In the genomic region with DNA sequence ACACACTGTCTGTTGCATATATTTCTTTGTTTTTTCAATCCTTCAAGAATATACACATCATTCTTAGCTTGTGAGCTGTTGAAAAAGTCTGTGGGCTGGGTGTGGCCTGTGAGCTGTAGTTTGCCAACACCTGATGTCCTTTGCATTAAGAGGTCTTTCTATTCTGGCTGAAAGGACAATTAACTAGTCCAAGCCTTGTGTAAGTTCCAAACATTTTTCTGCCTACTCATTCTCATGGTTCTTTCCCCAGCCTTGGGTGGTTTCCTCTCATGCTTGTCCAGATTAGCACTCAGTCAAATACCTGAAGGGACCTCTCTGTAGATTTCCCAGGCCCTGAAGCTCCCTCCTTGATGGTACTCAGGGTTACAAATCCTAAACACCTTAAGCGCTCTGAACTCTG, we compare ENCODE assay signal across 15 cellular contexts. TPM values are rescaled to one million over a fixed set of nuclear protein-coding genes. Genes with fewer than 3 reads are reported as not detected.
A peak's percentile ranks its signal among the peaks of the same experiment; 100 is the strongest.
DNase-seq lines count a peak whose midpoint lies in the region; ATAC-seq and TF ChIP-seq lines count a peak whose summit lies in the region.
"Had no signal": no experiment of that assay in that cellular context is flagged by ENCODE, and none has a peak within 500 bp of the region (broad histone marks: within the 10 kb centered on the region; RNA-seq: fewer than 3 reads in every experiment).

No MANE protein-coding gene starts in this region.

- H3K79me2 ChIP-seq in fibroblast of lung (ENCODE audit: control insufficient read depth, insufficient read depth, low read length), result no peaks in the 10 kb centered on the region

- no peak for ATAC-seq in natural killer cell treated with Interleukin-12 subunit alpha and Interleukin-12 subunit beta and Interleukin-15 and Interleukin-18, amount 100 ng/mL, for 72 hours
- ATAC-seq in natural killer cell (no peak), HG03025 (IDR thresholded peaks at IDR 0.05; ENCODE audit: low FRiP score, unreplicated experiment) (no peak)
- ATAC-seq: gastroesophageal sphincter had no signal

- no peaks in the 10 kb centered on the region for H3K36me3 ChIP-seq in SJSA1
- H3K36me3 ChIP-seq in fibroblast of lung (ENCODE audit: control insufficient read depth, insufficient read depth, low read length), result no peaks in the 10 kb centered on the region
- H3K36me3 ChIP-seq: BLaER1 treated with 17β-estradiol and CSF1 and Interleukin-3, amounts not matched to agents 10 nM and 100 nM; gastroesophageal sphincter; ovary had no signal

- H3K4me3 ChIP-seq in SJSA1 (no peak overlapping the region), fibroblast of lung (replicated peaks in 1 of 4; ENCODE audit: control extremely low read depth in 1 of 4, insufficient read depth in 1 of 4, low read depth in 3 of 4, low read length in 4 of 4) (no peak overlapping the region)
- H3K4me3 ChIP-seq: BLaER1 treated with 17β-estradiol and CSF1 and Interleukin-3, amounts not matched to agents 10 nM and 100 nM; gastroesophageal sphincter; ovary had no signal

- TF ChIP-seq CTCF in natural killer cell (IDR thresholded peaks at IDR 0.05) (no peak), fibroblast of lung (conservative IDR thresholded peaks at IDR 0.05 in 1 of 2, IDR thresholded peaks at IDR 0.05 in 1 of 2; ENCODE audit: low read depth in 1 of 2, low read length in 2 of 2) (no peak), mesothelial cell of epicardium (IDR thresholded peaks at IDR 0.05; ENCODE audit: unreplicated experiment) (no peak)

- peaks cover 16% of the 10 kb centered on the region for H3K36me3 Mint-ChIP-seq in natural killer cell treated with Interleukin-12 subunit alpha and Interleukin-12 subunit beta and Interleukin-15 and Interleukin-18, amount 100 ng/mL, for 72 hours
- H3K36me3 Mint-ChIP-seq in natural killer cell (no peaks in the 10 kb centered on the region), mesothelial cell of epicardium (no peaks in the 10 kb centered on the region)

- H3K4me1 ChIP-seq in SJSA1 (replicated peaks), result peaks cover 67% of the 10 kb centered on the region
- H3K4me1 ChIP-seq in fibroblast of lung (ENCODE audit: control insufficient read depth, extremely low read depth, insufficient read depth, low read length), result peaks cover 4% of the 10 kb centered on the region
- H3K4me1 ChIP-seq: gastroesophageal sphincter had no signal

- H3K9ac ChIP-seq in fibroblast of lung (ENCODE audit: insufficient read depth, low read length), result no peak overlapping the region
- H3K9ac ChIP-seq: BLaER1 treated with 17β-estradiol and CSF1 and Interleukin-3, amounts not matched to agents 10 nM and 100 nM had no signal

- H3K27ac Mint-ChIP-seq in natural killer cell treated with Interleukin-12 subunit alpha and Interleukin-12 subunit beta and Interleukin-15 and Interleukin-18, amount 100 ng/mL, for 72 hours, result peak overlapping the region; percentile 92 to 99
- H3K27ac Mint-ChIP-seq in natural killer cell (peak overlapping the region in 1 of 2 donors; percentile 27), mesothelial cell of epicardium (no peak overlapping the region)

- peaks cover 7% of the 10 kb centered on the region for H3K9me3 Mint-ChIP-seq in natural killer cell treated with Interleukin-12 subunit alpha and Interleukin-12 subunit beta and Interleukin-15 and Interleukin-18, amount 100 ng/mL, for 72 hours
- H3K9me3 Mint-ChIP-seq in natural killer cell, result no peaks in the 10 kb centered on the region
- no peaks in the 10 kb centered on the region for H3K9me3 Mint-ChIP-seq in mesothelial cell of epicardium

- H3K27me3 Mint-ChIP-seq in natural killer cell treated with Interleukin-12 subunit alpha and Interleukin-12 subunit beta and Interleukin-15 and Interleukin-18, amount 100 ng/mL, for 72 hours, result no peaks in the 10 kb centered on the region
- H3K27me3 Mint-ChIP-seq in natural killer cell (ENCODE audit: low read depth in 2 of 2) (no peaks in the 10 kb centered on the region), mesothelial cell of epicardium (ENCODE audit: low read depth) (no peaks in the 10 kb centered on the region)

- H3K4me2 ChIP-seq in fibroblast of lung (ENCODE audit: extremely low read depth, insufficient read depth, low read length), result no peak overlapping the region

- peak overlapping the region; percentile 20 for H3K4me3 Mint-ChIP-seq in natural killer cell treated with Interleukin-12 subunit alpha and Interleukin-12 subunit beta and Interleukin-15 and Interleukin-18, amount 100 ng/mL, for 72 hours
- no peak overlapping the region for H3K4me3 Mint-ChIP-seq in natural killer cell
- no peak overlapping the region for H3K4me3 Mint-ChIP-seq in mesothelial cell of epicardium

- H3K9me3 ChIP-seq in SJSA1 (replicated peaks) (no peaks in the 10 kb centered on the region), fibroblast of lung (ENCODE audit: control insufficient read depth, insufficient read depth, low read depth, low read length) (no peaks in the 10 kb centered on the region)
- H3K9me3 ChIP-seq: BLaER1 treated with 17β-estradiol and CSF1 and Interleukin-3, amounts not matched to agents 10 nM and 100 nM; gastroesophageal sphincter; ovary had no signal

- H3K27me3 ChIP-seq in SJSA1 (replicated peaks) (no peaks in the 10 kb centered on the region), fibroblast of lung (ENCODE audit: control insufficient read depth, insufficient read depth, low read length) (no peaks in the 10 kb centered on the region)
- H3K27me3 ChIP-seq: BLaER1 treated with 17β-estradiol and CSF1 and Interleukin-3, amounts not matched to agents 10 nM and 100 nM; gastroesophageal sphincter; ovary had no signal

- H3K27ac ChIP-seq in SJSA1 (peak overlapping the region; percentile 94), fibroblast of lung (ENCODE audit: insufficient read depth, low read length) (no peak overlapping the region)
- H3K27ac ChIP-seq: BLaER1 treated with 17β-estradiol and CSF1 and Interleukin-3, amounts not matched to agents 10 nM and 100 nM; gastroesophageal sphincter; ovary had no signal

- intact Hi-C loops in natural killer cell (cut with micrococcal nuclease), result no loop called here

- no peaks in the 10 kb centered on the region for H4K20me1 ChIP-seq in fibroblast of lung (ENCODE audit: control insufficient read depth, extremely low read depth, insufficient read depth, low read length)
- H4K20me1 ChIP-seq: BLaER1 treated with 17β-estradiol and CSF1 and Interleukin-3, amounts not matched to agents 10 nM and 100 nM had no signal

- peak overlapping the region; percentile 26 for H2AFZ ChIP-seq in fibroblast of lung (ENCODE audit: low read length)

- DNase-seq in natural killer cell treated with Interleukin-12 subunit alpha and Interleukin-12 subunit beta and Interleukin-15 and Interleukin-18, amount 100 ng/mL, for 72 hours (ENCODE audit: low spot score), result no peak
- DNase-seq in natural killer cell (no peak), SJSA1 (ENCODE audit: low read depth in 1 of 2, low spot score in 2 of 2) (peak; percentile 86 to 92), fibroblast of lung (ENCODE audit: low read depth in 2 of 2) (peak in 1 of 2 donors; percentile 88), NCI-H774 (lab: John Stamatoyannopoulos, UW) (no peak), mesothelial cell of epicardium (ENCODE audit: low spot score in 2 of 2, unreplicated experiment in 2 of 2) (no peak), NCI-H345 treated with DMSO at 0.1 percent for 48 hours (lab: John Stamatoyannopoulos, UW; ENCODE audit: unreplicated experiment) (no peak)
- DNase-seq: cerebellar nuclear complex; GOT3; NCI-H2029; ovary; stimulated activated CD4-positive, alpha-beta T cell treated with anti-CD3 and anti-CD28 coated beads, Interleukin-4, amount 100 ng/mL, for 24 hours had no signal

- H3K4me1 Mint-ChIP-seq in natural killer cell treated with Interleukin-12 subunit alpha and Interleukin-12 subunit beta and Interleukin-15 and Interleukin-18, amount 100 ng/mL, for 72 hours (ENCODE audit: low read depth in 2 of 2), result peaks cover 53 to 57% of the 10 kb centered on the region in 2 donors
- H3K4me1 Mint-ChIP-seq in natural killer cell (peaks cover 29 to 34% of the 10 kb centered on the region in 2 donors), mesothelial cell of epicardium (peaks cover 19% of the 10 kb centered on the region)

RNA-seq across cellular contexts. Expression of a gene that starts 57.8 kb away (rescaled TPM):
- 100 to 1,000 TPM; 125 to 138 TPM for total RNA-seq in natural killer cell treated with Interleukin-12 subunit alpha and Interleukin-12 subunit beta and Interleukin-15 and Interleukin-18, amount 100 ng/mL, for 72 hours
- total RNA-seq in natural killer cell (10 to 100 TPM; 44.5 to 52.2 (median 45.7) TPM), fibroblast of lung (77.8 and 117 TPM in 2 replicates), mesothelial cell of epicardium (13.5 to 15.6 TPM (median 15.4 TPM) in 3 replicates)
- 43.9 and 73.8 TPM in 2 replicates for total RNA-seq in SJSA1 (2014; rRNA removed; shearing (Covaris generic))
- polyA plus RNA-seq in fibroblast of lung, result 64.2 and 123 TPM in 2 replicates
- polyA plus RNA-seq in fibroblast of lung (2012), result 57.6 and 87.3 TPM in 2 replicates
- 8.3 and 18.8 TPM in 2 replicates for polyA minus RNA-seq in fibroblast of lung (ENCODE audit: low replicate concordance)

Comparison
In these comparisons a context has a peak if more than half of its experiments do, and no peak if none do; other contexts are left out.
1. DNase-seq: peak in SJSA1 (2 of 2); none in natural killer cell treated with Interleukin-12 subunit alpha and Interleukin-12 subunit beta and Interleukin-15 and Interleukin-18, amount 100 ng/mL, for 72 hours (single experiment), natural killer cell (single experiment), NCI-H774 (single experiment), mesothelial cell of epicardium (0 of 2) and NCI-H345 treated with DMSO at 0.1 percent for 48 hours (single experiment).